ENCODE assay signal across 11 cellular contexts in the genomic region with DNA sequence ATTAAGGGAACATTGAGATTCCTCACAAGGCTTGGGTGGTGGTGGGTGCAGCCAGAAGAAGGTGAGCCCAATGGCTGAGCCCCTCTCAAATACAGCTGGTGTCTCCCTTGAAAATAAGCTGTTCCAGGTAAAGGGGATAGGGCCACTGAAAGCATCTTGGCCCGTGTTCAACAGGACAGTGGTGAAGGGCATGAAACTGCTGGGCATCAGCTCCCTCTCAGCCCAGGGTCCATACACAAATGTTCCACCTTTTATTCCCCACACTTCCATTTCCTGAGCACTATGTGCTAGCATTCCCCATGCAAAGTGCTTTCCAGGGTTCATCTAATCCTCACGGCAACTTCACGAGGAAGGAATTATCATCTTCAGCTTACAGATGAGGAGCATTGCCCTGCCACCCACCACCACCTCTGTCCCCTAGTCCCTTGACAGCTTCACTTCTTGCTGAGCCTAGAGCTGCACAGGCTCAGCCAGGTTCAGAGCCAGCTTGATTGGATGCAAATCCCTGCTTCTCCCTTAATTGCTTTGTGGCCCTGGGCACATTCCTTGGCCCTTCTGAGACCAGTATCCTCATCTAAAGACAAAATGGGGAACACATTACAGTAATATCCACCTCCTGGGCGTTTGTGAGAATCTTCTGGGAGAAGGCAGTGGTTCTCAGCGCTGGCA. TPM values are rescaled to one million over a fixed set of nuclear protein-coding genes. Genes with fewer than 3 reads are reported as not detected.
DNase-seq lines count a peak whose midpoint lies in the region; ATAC-seq and TF ChIP-seq lines count a peak whose summit lies in the region.
"Had no signal": no experiment of that assay in that cellular context is flagged by ENCODE, and none has a peak within 500 bp of the region (broad histone marks: within the 10 kb centered on the region; RNA-seq: fewer than 3 reads in every experiment).

No MANE protein-coding gene starts in this region.

- peaks cover 0 to 2% (median 0%) of the 10 kb centered on the region in 7 donors for H3K9me3 Mint-ChIP-seq in CD4-positive, CD25-positive, alpha-beta regulatory T cell
- no peaks in the 10 kb centered on the region for H3K9me3 Mint-ChIP-seq in naive B cell

- H3K27ac Mint-ChIP-seq in CD4-positive, CD25-positive, alpha-beta regulatory T cell = peak overlapping the region; percentile 58 to 95 (median 80)
- H3K27ac Mint-ChIP-seq in naive B cell = peak overlapping the region in 5 of 6 donors; percentile 54 to 100 (median 86)

- no peaks in the 10 kb centered on the region for H3K27me3 ChIP-seq in CD4-positive, CD25-positive, alpha-beta regulatory T cell (ENCODE audit: control insufficient read depth, insufficient read depth, low read length)
- H3K27me3 ChIP-seq in KMS-11 (ENCODE audit: insufficient read depth, low read depth) (no peaks in the 10 kb centered on the region), psoas muscle (ENCODE audit: insufficient read depth in 3 of 3, low read length in 2 of 3) (no peaks in the 10 kb centered on the region)

- no peak overlapping the region for H2AFZ ChIP-seq in KMS-11 (ENCODE audit: low read depth)

- ATAC-seq in CD4-positive, CD25-positive, alpha-beta regulatory T cell (ENCODE audit: low read depth in 2 of 2) = no peak
- no peak for ATAC-seq in naive B cell (ENCODE audit: low read depth in 2 of 2)
- no peak for ATAC-seq in psoas muscle

- H3K4me1 ChIP-seq in CD4-positive, CD25-positive, alpha-beta regulatory T cell (ENCODE audit: control insufficient read depth, insufficient read depth, low read length, poor library complexity, severe bottlenecking) = peaks cover 44% of the 10 kb centered on the region
- H3K4me1 ChIP-seq in KMS-11 (ENCODE audit: low read depth, poor library complexity, severe bottlenecking) (peaks cover 61% of the 10 kb centered on the region), psoas muscle (peaks cover 14% of the 10 kb centered on the region)
- H3K4me1 ChIP-seq: prostate gland had no signal

- H3K4me3 Mint-ChIP-seq in CD4-positive, CD25-positive, alpha-beta regulatory T cell = peak overlapping the region in 2 of 4 donors; percentile 42 to 82
- H3K4me3 Mint-ChIP-seq in naive B cell = no peak overlapping the region

- peaks cover 20% of the 10 kb centered on the region for H4K20me1 ChIP-seq in KMS-11 (ENCODE audit: insufficient read depth)

- WGBS in psoas muscle, 3 donors = 41 to 52% (median 46%) methylated on average over 5 of the region's 5 CpGs

- H3K79me2 ChIP-seq in KMS-11 (ENCODE audit: insufficient read depth, low read depth) = peaks cover 19% of the 10 kb centered on the region

- no peak overlapping the region for H3K9ac ChIP-seq in KMS-11

- H3K27ac ChIP-seq in CD4-positive, CD25-positive, alpha-beta regulatory T cell (ENCODE audit: insufficient read depth, low read length, poor library complexity, severe bottlenecking) = peak overlapping the region; percentile 34
- H3K27ac ChIP-seq in KMS-11 (peak overlapping the region; percentile 2; the same call in 1 of the 2 replicates), coronary artery (peak overlapping the region; percentile 43 to 57), psoas muscle (no peak overlapping the region)

- H3K9me3 ChIP-seq in CD4-positive, CD25-positive, alpha-beta regulatory T cell (ENCODE audit: control insufficient read depth in 2 of 2, low read length in 2 of 2) = no peaks in the 10 kb centered on the region
- H3K9me3 ChIP-seq in psoas muscle = no peaks in the 10 kb centered on the region
- H3K9me3 ChIP-seq: prostate gland had no signal

- H3K36me3 ChIP-seq in CD4-positive, CD25-positive, alpha-beta regulatory T cell (ENCODE audit: control insufficient read depth, insufficient read depth, low read length) = peaks cover 40% of the 10 kb centered on the region
- H3K36me3 ChIP-seq in KMS-11 (ENCODE audit: insufficient read depth) (peaks cover 19% of the 10 kb centered on the region; the same call in 1 of the 2 replicates), psoas muscle (ENCODE audit: insufficient read depth in 1 of 2, low read depth in 1 of 2) (peaks cover 0 to 21% of the 10 kb centered on the region in 2 donors)

- no peak for TF ChIP-seq CTCF in KMS-11 (conservative IDR thresholded peaks at IDR 0.05; ENCODE audit: low read depth, low read length)
- no peak for TF ChIP-seq CTCF in coronary artery (IDR thresholded peaks at IDR 0.05)
- TF ChIP-seq CTCF in psoas muscle (IDR thresholded peaks at IDR 0.05) = no peak

- H3K36me3 Mint-ChIP-seq in CD4-positive, CD25-positive, alpha-beta regulatory T cell = peaks cover 36% of the 10 kb centered on the region
- H3K36me3 Mint-ChIP-seq in naive B cell = peaks cover 13 to 17% of the 10 kb centered on the region in 2 donors

- H3K27me3 Mint-ChIP-seq in CD4-positive, CD25-positive, alpha-beta regulatory T cell = no peaks in the 10 kb centered on the region
- no peaks in the 10 kb centered on the region for H3K27me3 Mint-ChIP-seq in naive B cell

- no peak overlapping the region for H3K4me2 ChIP-seq in KMS-11

- no peak for DNase-seq in CD4-positive, CD25-positive, alpha-beta regulatory T cell
- DNase-seq in coronary artery (ENCODE audit: low spot score) (no peak), naive B cell (no peak), psoas muscle (no peak), glomerular visceral epithelial cell (ENCODE audit: extremely low spot score) (no peak), GOT3 (lab: John Stamatoyannopoulos, UW) (no peak), SIG-M5 (lab: John Stamatoyannopoulos, UW) (no peak)
- DNase-seq: NCI-H446 treated with DMSO at 0.1 percent for 48 hours had no signal

- peaks cover 20 to 82% (median 45%) of the 10 kb centered on the region in 4 donors for H3K4me1 Mint-ChIP-seq in CD4-positive, CD25-positive, alpha-beta regulatory T cell
- peaks cover 61 to 82% (median 72%) of the 10 kb centered on the region in 3 donors for H3K4me1 Mint-ChIP-seq in naive B cell

- H3K4me3 ChIP-seq in CD4-positive, CD25-positive, alpha-beta regulatory T cell (ENCODE audit: low read depth, low read length) = no peak overlapping the region
- H3K4me3 ChIP-seq in KMS-11 (IDR thresholded peaks at IDR 0.05; ENCODE audit: insufficient read depth, low read depth, low read length) (no peak overlapping the region), coronary artery (no peak overlapping the region), psoas muscle (no peak overlapping the region)
- H3K4me3 ChIP-seq: prostate gland had no signal

- intact Hi-C loops in psoas muscle (cut with DNase I) = no loop called here

RNA-seq across cellular contexts. Expression of a gene that starts 9.6 kb away (rescaled TPM):
- 503 TPM for total RNA-seq in CD4-positive, CD25-positive, alpha-beta regulatory T cell
- polyA plus RNA-seq in CD4-positive, CD25-positive, alpha-beta regulatory T cell = 1,000 to 10,000 TPM in 2 of 4 donors, 100 to 1,000 TPM in 2; 723 to 1,055 (median 950) TPM
- polyA plus RNA-seq in naive B cell (ENCODE audit: low read depth in 6 of 6) (1,000 to 10,000 TPM; 1,235 to 1,676 (median 1,380) TPM), psoas muscle (10 to 100 TPM; 29.6 to 91.6 (median 56.1) TPM)
- total RNA-seq in psoas muscle = 10 to 100 TPM; 42.8 to 61.3 (median 45.6) TPM

RNA-seq across cellular contexts. Expression of a gene that starts 15.7 kb away (rescaled TPM):
- 7.2 TPM for total RNA-seq in CD4-positive, CD25-positive, alpha-beta regulatory T cell
- polyA plus RNA-seq in CD4-positive, CD25-positive, alpha-beta regulatory T cell = under 1 TPM in 3 of 4 donors, not detected in 1; 0.40 to 0.52 (median 0.44) TPM
- under 1 TPM in 5 of 6 donors, not detected in 1; 0.29 to 0.93 (median 0.41) TPM for polyA plus RNA-seq in naive B cell (ENCODE audit: low read depth in 6 of 6)
- total RNA-seq in psoas muscle = under 1 TPM in 1 of 4 donors, not detected in 3; 0.42 TPM
- under 1 TPM; 0.04 to 0.25 (median 0.13) TPM for polyA plus RNA-seq in psoas muscle

RNA-seq across cellular contexts. Expression of a gene that starts 29.7 kb away (rescaled TPM):
- total RNA-seq in CD4-positive, CD25-positive, alpha-beta regulatory T cell = not detected
- polyA plus RNA-seq in CD4-positive, CD25-positive, alpha-beta regulatory T cell = under 1 TPM in 1 of 4 donors, not detected in 3; 0.23 TPM
- polyA plus RNA-seq in naive B cell (ENCODE audit: low read depth in 6 of 6) (under 1 TPM in 4 of 6 donors, not detected in 2; 0.16 to 0.97 (median 0.41) TPM), psoas muscle (under 1 TPM in 2 of 3 donors, not detected in 1; 0.01 TPM)
- total RNA-seq in psoas muscle = not detected

RNA-seq across cellular contexts. Expression of a gene that starts 38.3 kb away (rescaled TPM):
- not detected for total RNA-seq in CD4-positive, CD25-positive, alpha-beta regulatory T cell
- polyA plus RNA-seq in CD4-positive, CD25-positive, alpha-beta regulatory T cell = not detected
- polyA plus RNA-seq in naive B cell (ENCODE audit: low read depth in 6 of 6) = not detected
- total RNA-seq in psoas muscle = not detected
- polyA plus RNA-seq in psoas muscle = not detected
- total RNA-seq: prostate gland had no signal

RNA-seq across cellular contexts. Expression of a gene that starts 53.2 kb away (rescaled TPM):
- not detected for total RNA-seq in CD4-positive, CD25-positive, alpha-beta regulatory T cell
- not detected for polyA plus RNA-seq in CD4-positive, CD25-positive, alpha-beta regulatory T cell
- polyA plus RNA-seq in naive B cell (ENCODE audit: low read depth in 6 of 6) (not detected), psoas muscle (not detected)
- total RNA-seq in psoas muscle = not detected
- total RNA-seq: bronchial epithelial cell, prostate gland had no signal

Comparison
In these comparisons a context has a peak if more than half of its experiments do, and no peak if none do; other contexts are left out.
1. RNA of a gene that starts 9.6 kb away (polyA plus RNA-seq): 1,235 to 1,676 TPM in naive B cell and 723 to 1,055 TPM in CD4-positive, CD25-positive, alpha-beta regulatory T cell; 29.6 to 91.6 TPM in psoas muscle; every median in the first group is over 4 times any median in the second.